22 cellular contexts compared by ENCODE assay signal in genomic region chr17:6577686-6578263, GRCh38. TPM values are rescaled to one million over a fixed set of nuclear protein-coding genes. Genes with fewer than 3 reads are reported as not detected.
DNase-seq lines count a peak whose midpoint lies in the region; ATAC-seq and TF ChIP-seq lines count a peak whose summit lies in the region.
"Had no signal": no experiment of that assay in that cellular context is flagged by ENCODE, and none has a peak within 500 bp of the region (broad histone marks: within the 10 kb centered on the region; RNA-seq: fewer than 3 reads in every experiment).

No MANE protein-coding gene starts in this region.

- H3K27me3 Mint-ChIP-seq in endothelial cell (ENCODE audit: unreplicated experiment) (peaks cover 9% of the 10 kb centered on the region), mesothelial cell of epicardium (ENCODE audit: low read depth) (no peaks in the 10 kb centered on the region), progenitor cell of endocrine pancreas (no peaks in the 10 kb centered on the region)
- H3K27me3 Mint-ChIP-seq: activated CD4-positive, alpha-beta memory T cell treated with anti-CD3 and anti-CD28 coated beads for 36 hours; B cell; naive thymus-derived CD4-positive, alpha-beta T cell had no signal

- H3K9me3 Mint-ChIP-seq in endothelial cell (ENCODE audit: unreplicated experiment) (no peaks in the 10 kb centered on the region), mesothelial cell of epicardium (peaks cover 12% of the 10 kb centered on the region), progenitor cell of endocrine pancreas (ENCODE audit: low read depth) (peaks cover 9% of the 10 kb centered on the region)
- H3K9me3 Mint-ChIP-seq: activated CD4-positive, alpha-beta memory T cell treated with anti-CD3 and anti-CD28 coated beads for 36 hours; naive thymus-derived CD4-positive, alpha-beta T cell had no signal

- peaks cover 0 to 24% (median 11%) of the 10 kb centered on the region in 12 donors for H3K4me1 ChIP-seq in heart left ventricle

- intact Hi-C loops in heart left ventricle (cut with DNase I), result loop anchor here in 3 of 10 donors (10.0 kb wide), 1 partner anchor 103 kb away; no protein-coding TSS in a partner anchor

- H3K4me3 Mint-ChIP-seq in endothelial cell (ENCODE audit: unreplicated experiment) (peak overlapping the region; percentile 81), mesothelial cell of epicardium (no peak overlapping the region), progenitor cell of endocrine pancreas (ENCODE audit: low read depth) (no peak overlapping the region)
- H3K4me3 Mint-ChIP-seq: activated CD4-positive, alpha-beta memory T cell treated with anti-CD3 and anti-CD28 coated beads for 36 hours; B cell; naive thymus-derived CD4-positive, alpha-beta T cell had no signal

- peaks cover 0 to 3% (median 0%) of the 10 kb centered on the region in 12 donors for H3K9me3 ChIP-seq in heart left ventricle
- H3K9me3 ChIP-seq: ovary had no signal

- peaks cover 22% of the 10 kb centered on the region for H3K4me1 Mint-ChIP-seq in endothelial cell (ENCODE audit: unreplicated experiment)
- peaks cover 33% of the 10 kb centered on the region for H3K4me1 Mint-ChIP-seq in mesothelial cell of epicardium
- H3K4me1 Mint-ChIP-seq in progenitor cell of endocrine pancreas (ENCODE audit: low read depth), result no peaks in the 10 kb centered on the region

- TF ChIP-seq CTCF in endothelial cell (IDR thresholded peaks at IDR 0.05; ENCODE audit: unreplicated experiment) (no peak), mesothelial cell of epicardium (IDR thresholded peaks at IDR 0.05; ENCODE audit: unreplicated experiment) (no peak), heart left ventricle (IDR thresholded peaks at IDR 0.05) (no peak), progenitor cell of endocrine pancreas (IDR thresholded peaks at IDR 0.05; ENCODE audit: unreplicated experiment) (no peak)

- no peaks in the 10 kb centered on the region for H3K27me3 ChIP-seq in heart left ventricle
- H3K27me3 ChIP-seq: heart right ventricle, ovary had no signal

- 90 to 94% (median 91%) methylated on average over 7 of the region's 7 CpGs for WGBS in heart left ventricle, 4 donors

- H3K36me3 ChIP-seq in heart left ventricle, result peaks cover 0 to 44% (median 30%) of the 10 kb centered on the region in 9 donors
- H3K36me3 ChIP-seq: ovary had no signal

- H3K27ac Mint-ChIP-seq in endothelial cell (ENCODE audit: unreplicated experiment) (peak overlapping the region; percentile 61), mesothelial cell of epicardium (peak overlapping the region; percentile 95), progenitor cell of endocrine pancreas (no peak overlapping the region)
- H3K27ac Mint-ChIP-seq: activated CD4-positive, alpha-beta memory T cell treated with anti-CD3 and anti-CD28 coated beads for 36 hours; B cell had no signal

- H3K36me3 Mint-ChIP-seq in endothelial cell (ENCODE audit: low read depth, unreplicated experiment) (peaks cover 46% of the 10 kb centered on the region), mesothelial cell of epicardium (peaks cover 34% of the 10 kb centered on the region), progenitor cell of endocrine pancreas (ENCODE audit: insufficient read depth) (peaks cover 29% of the 10 kb centered on the region)

- H3K4me3 ChIP-seq in heart left ventricle, result no peak overlapping the region
- H3K4me3 ChIP-seq: heart right ventricle, lung, ovary had no signal

- H3K27ac ChIP-seq in heart left ventricle, result no peak overlapping the region
- H3K27ac ChIP-seq: heart right ventricle, ovary had no signal

- TF ChIP-seq POLR2A in heart left ventricle (IDR thresholded peaks at IDR 0.05), result no peak

- no peak for ATAC-seq in heart left ventricle
- ATAC-seq in GM18517 (IDR thresholded peaks at IDR 0.05; ENCODE audit: unreplicated experiment), result no peak
- ATAC-seq: heart right ventricle; naive thymus-derived CD4-positive, alpha-beta T cell; right cardiac atrium; Right ventricle myocardium inferior had no signal

- DNase-seq in ELF-1 (ENCODE audit: low read depth, low spot score), result peak; percentile 65
- DNase-seq in NCI-H226, result peak; percentile 21
- no peak for DNase-seq in endothelial cell (ENCODE audit: low spot score)
- no peak for DNase-seq in mesothelial cell of epicardium (ENCODE audit: low spot score in 2 of 2, unreplicated experiment in 2 of 2)
- no peak for DNase-seq in heart left ventricle
- no peak for DNase-seq in SHP77 treated with DMSO at 0.1 percent for 48 hours (lab: John Stamatoyannopoulos, UW)
- DNase-seq in progenitor cell of endocrine pancreas (ENCODE audit: low spot score, unreplicated experiment), result no peak
- DNase-seq: activated CD4-positive, alpha-beta memory T cell treated with anti-CD3 and anti-CD28 coated beads for 36 hours; activated T-cell treated with anti-CD3 and anti-CD28 coated beads for 4 hours; effector memory CD4-positive, alpha-beta T cell; heart right ventricle; naive thymus-derived CD4-positive, alpha-beta T cell; NCI-H2107; NCI-H524 treated with DMSO at 0.1 percent for 48 hours; ovary; right cardiac atrium; stimulated activated CD8-positive, alpha-beta memory T cell treated with anti-CD3 and anti-CD28 coated beads, Interleukin-4, amount 100 ng/mL, for 48 hours; substantia nigra had no signal

RNA-seq across cellular contexts. Expression of gene PITPNM3, which starts 21.4 kb away (rescaled TPM):
- total RNA-seq in endothelial cell (ENCODE audit: unreplicated experiment), result 0.72 TPM
- total RNA-seq in mesothelial cell of epicardium, result 1.9 to 2.4 TPM (median 2.3 TPM) in 3 replicates
- total RNA-seq in heart left ventricle, result 1 to 10 TPM in 1 of 9 donors, under 1 TPM in 8; 0.16 to 1.7 (median 0.33) TPM
- under 1 TPM; 0.23 to 0.42 TPM for polyA plus RNA-seq in heart left ventricle
- 2.8 and 3.3 TPM in 2 replicates for total RNA-seq in progenitor cell of endocrine pancreas

Comparison
In these comparisons a context has a peak if more than half of its experiments do, and no peak if none do; other contexts are left out.
1. DNase-seq: peak in ELF-1 (single experiment) and NCI-H226 (single experiment); none in endothelial cell (single experiment), mesothelial cell of epicardium (0 of 2), heart left ventricle (0 of 5), SHP77 treated with DMSO at 0.1 percent for 48 hours (single experiment) and progenitor cell of endocrine pancreas (single experiment).